16 cellular contexts compared by ENCODE assay signal in genomic region chr6:27081931-27082330, GRCh38.
A peak's percentile ranks its signal among the peaks of the same experiment; 100 is the strongest.
DNase-seq lines count a peak whose midpoint lies in the region; FAIRE-seq and TF ChIP-seq lines count a peak whose summit lies in the region.
"Had no signal": no experiment of that assay in that cellular context is flagged by ENCODE, and none has a peak within 500 bp of the region (broad histone marks: within the 10 kb centered on the region; RNA-seq: fewer than 3 reads in every experiment).

No MANE protein-coding gene starts in this region.

- H3K36me3 ChIP-seq in bronchial epithelial cell (ENCODE audit: control insufficient read depth, insufficient read depth, low read length) (no peaks in the 10 kb centered on the region), mesendoderm (ENCODE audit: control insufficient read depth, insufficient read depth, low read length) (no peaks in the 10 kb centered on the region)

- H3K4me3 ChIP-seq in bronchial epithelial cell (ENCODE audit: low read depth, low read length) (no peak overlapping the region), mesendoderm (ENCODE audit: low read length) (no peak overlapping the region)

- H3K4me2 ChIP-seq in mesendoderm (ENCODE audit: low read length), result no peak overlapping the region

- H2BK15ac ChIP-seq in mesendoderm (replicated peaks; ENCODE audit: low read depth), result no peak overlapping the region

- no peak overlapping the region for H4K5ac ChIP-seq in mesendoderm (ENCODE audit: low read length)

- no peak overlapping the region for H3K9ac ChIP-seq in mesendoderm (ENCODE audit: low read length)

- no CpG with 5 or more reads among the region's 2 CpGs for whole genome bisulfite sequencing in mesendoderm (ENCODE audit: extremely low coverage, insufficient coverage, low lambda C conversion rate)

- H3K23ac ChIP-seq in mesendoderm (ENCODE audit: low read length), result no peak overlapping the region

- no peak overlapping the region for H2AK5ac ChIP-seq in mesendoderm (ENCODE audit: low read length)

- no peaks in the 10 kb centered on the region for H3K4me1 ChIP-seq in mesendoderm (ENCODE audit: control insufficient read depth, low read depth, low read length)

- no peaks in the 10 kb centered on the region for H3K79me2 ChIP-seq in mesendoderm (ENCODE audit: control insufficient read depth, insufficient read depth, low read length)

- DNase-seq in DMS53 (lab: John Stamatoyannopoulos, UW) (peak; percentile 73), NCI-H146 (lab: John Stamatoyannopoulos, UW) (peak; percentile 89), NCI-H510A treated with DMSO at 0.1 percent for 48 hours (lab: John Stamatoyannopoulos, UW) (peak; percentile 67), bronchial epithelial cell (ENCODE audit: low read depth) (peak; percentile 49), dermis blood vessel endothelial cell (no peak), mesendoderm (no peak)
- no peak for DNase-seq in activated CD8-positive, alpha-beta memory T cell treated with anti-CD3 and anti-CD28 coated beads, Interleukin-2, amount 50 U/mL, for 4 hours
- DNase-seq: COR-L47, NCI-H1105 treated with DMSO at 0.1 percent for 48 hours, NCI-H446 treated with DMSO at 0.1 percent for 48 hours, SIG-M5 had no signal

- no peaks in the 10 kb centered on the region for H3K79me1 ChIP-seq in mesendoderm (ENCODE audit: low read length)

- H3K18ac ChIP-seq in mesendoderm (ENCODE audit: low read length), result no peak overlapping the region

- no peak overlapping the region for H3K4ac ChIP-seq in mesendoderm (ENCODE audit: low read depth, low read length)

- H3K27me3 ChIP-seq in bronchial epithelial cell (ENCODE audit: control insufficient read depth, insufficient read depth, low read length), result no peaks in the 10 kb centered on the region
- no peaks in the 10 kb centered on the region for H3K27me3 ChIP-seq in mesendoderm (ENCODE audit: insufficient read depth, low read length, poor library complexity)

- FAIRE-seq in bronchial epithelial cell (lab: Jason Lieb, UNC), result no peak
- FAIRE-seq: GM19239, H54, HTR-8/SVneo had no signal

- no peak overlapping the region for H2BK5ac ChIP-seq in mesendoderm (ENCODE audit: low read length)

- no peak overlapping the region for H3K27ac ChIP-seq in mesendoderm (ENCODE audit: low read depth, low read length)
- H3K27ac ChIP-seq: C4-2B, HL-60 had no signal

- no peak overlapping the region for H2BK120ac ChIP-seq in mesendoderm (ENCODE audit: low read depth, low read length)

- H3K56ac ChIP-seq in mesendoderm (ENCODE audit: low read length), result no peak overlapping the region

- no peak overlapping the region for H4K8ac ChIP-seq in mesendoderm (ENCODE audit: low read depth, low read length)

- TF ChIP-seq CTCF in bronchial epithelial cell (IDR thresholded peaks at IDR 0.05; ENCODE audit: insufficient read depth, low read length, severe bottlenecking), result no peak

Comparison
In these comparisons a context has a peak if more than half of its experiments do, and no peak if none do; other contexts are left out.
1. DNase-seq: peak in DMS53 (single experiment), NCI-H146 (single experiment), NCI-H510A treated with DMSO at 0.1 percent for 48 hours (single experiment) and bronchial epithelial cell (single experiment); none in activated CD8-positive, alpha-beta memory T cell treated with anti-CD3 and anti-CD28 coated beads, Interleukin-2, amount 50 U/mL, for 4 hours (single experiment), dermis blood vessel endothelial cell (single experiment) and mesendoderm (single experiment).